21 cellular contexts compared by ENCODE assay signal in genomic region chr7:141342664-141343400, GRCh38.
"Had no signal": no experiment of that assay in that cellular context is flagged by ENCODE, and none has a peak within 500 bp of the region (broad histone marks: within the 10 kb centered on the region; RNA-seq: fewer than 3 reads in every experiment).

No MANE protein-coding gene starts in this region.

- H3K36me3 Mint-ChIP-seq: activated CD4-positive, alpha-beta memory T cell treated with anti-CD3 and anti-CD28 coated beads for 36 hours; activated CD8-positive, alpha-beta memory T cell treated with anti-CD3 and anti-CD28 coated beads, Interleukin-2, amount 10 ng/mL, durations not matched to agents 7 days and 5 days had no signal

- H3K9me3 Mint-ChIP-seq: activated CD4-positive, alpha-beta memory T cell treated with anti-CD3 and anti-CD28 coated beads for 36 hours; activated naive CD4-positive, alpha-beta T cell treated with anti-CD3 and anti-CD28 coated beads for 36 hours; activated naive CD8-positive, alpha-beta T cell treated with anti-CD3 and anti-CD28 coated beads, Interleukin-2, amount 50 U/mL, for 24 hours; activated T-helper 2 cell treated with anti-CD3 and anti-CD28 coated beads, Interferon-gamma antibody, Interleukin-2, Interleukin-4, amounts not matched to agents 10 μg/mL and 5 μg/mL and 100 μg/mL, durations not matched to agents 14 hours and 24 hours and 36 hours; dendritic cell treated with granulocyte-macrophage colony-stimulating factor and Interleukin-4, amounts not matched to agents 40 ng/mL and 50 ng/mL, for 4 days; neural crest cell had no signal

- H3K27ac ChIP-seq: ascending aorta, heart right ventricle, ovary, tibial artery, uterus, VCaP had no signal

- H3K27me3 ChIP-seq: ascending aorta, heart right ventricle, ovary, tibial artery, uterus had no signal

- DNase-seq: activated CD4-positive, alpha-beta memory T cell treated with anti-CD3 and anti-CD28 coated beads for 36 hours; activated CD8-positive, alpha-beta memory T cell treated with anti-CD3 and anti-CD28 coated beads, Interleukin-2, amount 10 ng/mL, durations not matched to agents 7 days and 5 days; activated naive CD4-positive, alpha-beta T cell treated with anti-CD3 and anti-CD28 coated beads for 36 hours; activated naive CD8-positive, alpha-beta T cell treated with anti-CD3 and anti-CD28 coated beads, Interleukin-2, amount 50 U/mL, for 24 hours; activated T-cell treated with anti-CD3 and anti-CD28 coated beads, Interleukin-2, amount 50 U/mL, for 1 hour; effector memory CD4-positive, alpha-beta T cell; heart right ventricle; midbrain; ovary; stimulated activated CD4-positive, alpha-beta T cell treated with anti-CD3 and anti-CD28 coated beads, Interleukin-2, amount 100 ng/mL, for 48 hours; stimulated activated naive CD4-positive, alpha-beta T cell; tibial artery; uterus had no signal

- FAIRE-seq: bronchial epithelial cell, frontal cortex had no signal

- H3K4me3 ChIP-seq: ascending aorta, heart right ventricle, ovary, tibial artery, uterus had no signal

- H3K4me1 ChIP-seq: ascending aorta, heart right ventricle, tibial artery, uterus had no signal

- H3K9me3 ChIP-seq: ascending aorta, heart right ventricle, ovary, tibial artery, uterus had no signal

- H3K36me3 ChIP-seq: ascending aorta, heart right ventricle, ovary, tibial artery, uterus had no signal

- ATAC-seq: activated CD8-positive, alpha-beta memory T cell treated with anti-CD3 and anti-CD28 coated beads, Interleukin-2, amount 10 ng/mL, durations not matched to agents 7 days and 5 days; activated naive CD8-positive, alpha-beta T cell treated with anti-CD3 and anti-CD28 coated beads, Interleukin-2, amount 50 U/mL, for 24 hours; left lobe of liver had no signal

- H3K27ac Mint-ChIP-seq: activated CD4-positive, alpha-beta memory T cell treated with anti-CD3 and anti-CD28 coated beads for 36 hours; activated CD8-positive, alpha-beta memory T cell treated with anti-CD3 and anti-CD28 coated beads, Interleukin-2, amount 10 ng/mL, durations not matched to agents 7 days and 5 days; activated naive CD4-positive, alpha-beta T cell treated with anti-CD3 and anti-CD28 coated beads for 36 hours; activated naive CD8-positive, alpha-beta T cell treated with anti-CD3 and anti-CD28 coated beads, Interleukin-2, amount 50 U/mL, for 24 hours; activated T-helper 2 cell treated with anti-CD3 and anti-CD28 coated beads, Interferon-gamma antibody, Interleukin-2, Interleukin-4, amounts not matched to agents 10 μg/mL and 5 μg/mL and 100 μg/mL, durations not matched to agents 14 hours and 24 hours and 36 hours; dendritic cell treated with granulocyte-macrophage colony-stimulating factor and Interleukin-4, amounts not matched to agents 40 ng/mL and 50 ng/mL, for 4 days had no signal

- H3K4me1 Mint-ChIP-seq: activated CD8-positive, alpha-beta memory T cell treated with anti-CD3 and anti-CD28 coated beads, Interleukin-2, amount 10 ng/mL, durations not matched to agents 7 days and 5 days; activated naive CD8-positive, alpha-beta T cell treated with anti-CD3 and anti-CD28 coated beads, Interleukin-2, amount 50 U/mL, for 24 hours had no signal

- H3K4me3 Mint-ChIP-seq: activated CD4-positive, alpha-beta memory T cell treated with anti-CD3 and anti-CD28 coated beads for 36 hours; activated CD8-positive, alpha-beta memory T cell treated with anti-CD3 and anti-CD28 coated beads, Interleukin-2, amount 10 ng/mL, durations not matched to agents 7 days and 5 days; activated naive CD4-positive, alpha-beta T cell treated with anti-CD3 and anti-CD28 coated beads for 36 hours; activated naive CD8-positive, alpha-beta T cell treated with anti-CD3 and anti-CD28 coated beads, Interleukin-2, amount 50 U/mL, for 24 hours; dendritic cell treated with granulocyte-macrophage colony-stimulating factor and Interleukin-4, amounts not matched to agents 40 ng/mL and 50 ng/mL, for 4 days; neural crest cell had no signal
